In the genomic region with DNA sequence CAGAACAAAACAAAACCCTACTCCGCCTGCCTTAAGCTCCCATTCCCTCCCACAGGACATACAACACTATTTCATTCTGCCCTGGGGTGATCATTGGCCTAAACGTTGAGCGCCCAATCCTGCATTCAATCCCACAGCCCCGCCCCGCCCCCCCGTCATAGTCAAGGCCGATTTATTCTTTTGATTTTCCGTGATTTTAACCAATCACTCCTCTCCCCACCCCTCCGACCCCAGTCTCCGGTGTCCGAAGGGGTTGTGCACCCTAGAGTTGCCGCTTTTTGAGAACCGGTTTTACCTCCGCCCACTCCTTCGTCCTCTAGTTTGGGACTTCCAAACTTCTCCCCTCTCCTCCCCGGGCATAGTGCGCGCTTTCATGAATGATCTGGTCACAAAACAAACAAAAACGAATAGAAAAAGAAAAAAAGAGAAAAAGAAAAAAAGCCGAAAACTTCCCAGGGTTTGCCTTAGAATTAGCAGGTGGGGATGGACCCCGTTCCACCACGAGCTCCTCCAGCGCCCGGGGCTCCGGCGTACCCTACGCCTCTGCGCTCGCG, we compare ENCODE assay signal across 8 cellular contexts. TPM values are rescaled to one million over a fixed set of nuclear protein-coding genes. Genes with fewer than 3 reads are reported as not detected.
DNase-seq lines count a peak whose midpoint lies in the region; ATAC-seq and TF ChIP-seq lines count a peak whose summit lies in the region.

No MANE protein-coding gene starts in this region.

- no peaks in the 10 kb centered on the region for H3K9me3 Mint-ChIP-seq in CD8-positive, alpha-beta T cell
- no peaks in the 10 kb centered on the region for H3K9me3 Mint-ChIP-seq in activated CD4-positive, alpha-beta memory T cell treated with anti-CD3 and anti-CD28 coated beads, Interleukin-2, amount 10 ng/mL, durations not matched to agents 7 days and 5 days

- intact Hi-C loops in CD8-positive, alpha-beta T cell (cut with DNase I, micrococcal nuclease) = loop anchor here (1.0 to 5.0 kb wide), 6 partner anchors 9 to 368 kb away; a partner anchor contains a TSS

- peaks cover 8% of the 10 kb centered on the region for H3K4me1 ChIP-seq in CD8-positive, alpha-beta T cell (ENCODE audit: insufficient read depth, low read length)
- H3K4me1 ChIP-seq in neutrophil (ENCODE audit: control insufficient read depth in 1 of 2, insufficient read depth in 1 of 2, low read depth in 1 of 2, low read length in 1 of 2) = peaks cover 17 to 18% of the 10 kb centered on the region in 2 experiments

- peak overlapping the region; percentile 92 for H3K4me3 Mint-ChIP-seq in CD8-positive, alpha-beta T cell
- H3K4me3 Mint-ChIP-seq in activated CD4-positive, alpha-beta memory T cell treated with anti-CD3 and anti-CD28 coated beads, Interleukin-2, amount 10 ng/mL, durations not matched to agents 7 days and 5 days = peak overlapping the region; percentile 93

- peak overlapping the region; percentile 70 for H3K4me3 ChIP-seq in CD8-positive, alpha-beta T cell (ENCODE audit: low read depth, low read length)
- peak overlapping the region; percentile 59 for H3K4me3 ChIP-seq in HL-60 (replicated peaks; ENCODE audit: insufficient read depth, low read length)
- peak overlapping the region; percentile 77 for H3K4me3 ChIP-seq in neutrophil (ENCODE audit: low read depth in 1 of 2, low read length in 1 of 2)

- ATAC-seq in CD8-positive, alpha-beta T cell = peak; percentile 2
- ATAC-seq in GM19043 (IDR thresholded peaks at IDR 0.05; ENCODE audit: low read depth, unreplicated experiment) (peak; percentile 14), HG02588 (IDR thresholded peaks at IDR 0.05; ENCODE audit: unreplicated experiment) (no peak)

- no peaks in the 10 kb centered on the region for H3K27me3 Mint-ChIP-seq in CD8-positive, alpha-beta T cell (ENCODE audit: low read depth)
- no peaks in the 10 kb centered on the region for H3K27me3 Mint-ChIP-seq in activated CD4-positive, alpha-beta memory T cell treated with anti-CD3 and anti-CD28 coated beads, Interleukin-2, amount 10 ng/mL, durations not matched to agents 7 days and 5 days

- no peaks in the 10 kb centered on the region for H3K9me3 ChIP-seq in CD8-positive, alpha-beta T cell (ENCODE audit: low read length)
- H3K9me3 ChIP-seq in neutrophil = no peaks in the 10 kb centered on the region

- POLR2A ChIA-PET in CD8-positive, alpha-beta T cell (lab: Charles Lee) = interaction anchor here (0.6 to 2.3 kb wide), 10 partner anchors 8 to 1077 kb away, joined by 3 to 21 read pairs (median 6); a partner anchor contains a TSS
- POLR2A ChIA-PET in activated CD4-positive, alpha-beta memory T cell treated with anti-CD3 and anti-CD28 coated beads, Interleukin-2, amount 10 ng/mL, durations not matched to agents 7 days and 5 days (lab: Charles Lee) = interaction anchor here (0.6 to 4.7 kb wide), 15 partner anchors 9 to 297 kb away, joined by 3 to 28 read pairs (median 5); a partner anchor contains a TSS

- no peak for DNase-seq in CD8-positive, alpha-beta T cell
- peak in 1 of 2 experiments; percentile 7 for DNase-seq in HL-60 (ENCODE audit: low read depth in 1 of 2, low spot score in 1 of 2)
- DNase-seq in activated CD4-positive, alpha-beta memory T cell treated with anti-CD3 and anti-CD28 coated beads, Interleukin-2, amount 10 ng/mL, durations not matched to agents 7 days and 5 days = no peak
- peak; percentile 53 for DNase-seq in foreskin melanocyte
- no peak for DNase-seq in NCI-H526 (lab: John Stamatoyannopoulos, UW)

- H3K27me3 ChIP-seq in CD8-positive, alpha-beta T cell (ENCODE audit: insufficient read depth, low read length) = no peaks in the 10 kb centered on the region
- H3K27me3 ChIP-seq in HL-60 (ENCODE audit: insufficient read depth, poor library complexity, severe bottlenecking) (no peaks in the 10 kb centered on the region), neutrophil (no peaks in the 10 kb centered on the region)

- CTCF ChIA-PET in CD8-positive, alpha-beta T cell (lab: Charles Lee) = interaction anchor here (1.4 to 1.7 kb wide), 3 partner anchors 9 to 91 kb away, joined by 3 to 5 read pairs (median 5); a partner anchor contains a TSS
- CTCF ChIA-PET in activated CD4-positive, alpha-beta memory T cell treated with anti-CD3 and anti-CD28 coated beads, Interleukin-2, amount 10 ng/mL, durations not matched to agents 7 days and 5 days (lab: Charles Lee) = interaction anchor here (1.2 to 1.6 kb wide), 2 partner anchors 58 to 156 kb away, joined by 3 read pairs; no protein-coding TSS in a partner anchor

- H3K36me3 ChIP-seq in CD8-positive, alpha-beta T cell (ENCODE audit: insufficient read depth, low read length) = no peaks in the 10 kb centered on the region
- H3K36me3 ChIP-seq in neutrophil = no peaks in the 10 kb centered on the region

- H3K27ac ChIP-seq in CD8-positive, alpha-beta T cell (ENCODE audit: low read depth, low read length) = peak overlapping the region; percentile 80
- peak overlapping the region; percentile 86 for H3K27ac ChIP-seq in HL-60 (replicated peaks)
- peak overlapping the region; percentile 93 for H3K27ac ChIP-seq in neutrophil

- H3K4me1 Mint-ChIP-seq in CD8-positive, alpha-beta T cell (ENCODE audit: low read depth) = peaks cover 19% of the 10 kb centered on the region
- H3K4me1 Mint-ChIP-seq in activated CD4-positive, alpha-beta memory T cell treated with anti-CD3 and anti-CD28 coated beads, Interleukin-2, amount 10 ng/mL, durations not matched to agents 7 days and 5 days = peaks cover 30% of the 10 kb centered on the region

- TF ChIP-seq CTCF in CD8-positive, alpha-beta T cell (IDR thresholded peaks at IDR 0.05) = no peak
- TF ChIP-seq CTCF in HL-60 (IDR thresholded peaks at IDR 0.05; ENCODE audit: insufficient read depth, low read length) (no peak), neutrophil (IDR thresholded peaks at IDR 0.05) (no peak)

- peak overlapping the region; percentile 85 for H3K27ac Mint-ChIP-seq in CD8-positive, alpha-beta T cell
- H3K27ac Mint-ChIP-seq in activated CD4-positive, alpha-beta memory T cell treated with anti-CD3 and anti-CD28 coated beads, Interleukin-2, amount 10 ng/mL, durations not matched to agents 7 days and 5 days = peak overlapping the region; percentile 81

- H3K36me3 Mint-ChIP-seq in CD8-positive, alpha-beta T cell = peaks cover 4% of the 10 kb centered on the region
- peaks cover 9% of the 10 kb centered on the region for H3K36me3 Mint-ChIP-seq in activated CD4-positive, alpha-beta memory T cell treated with anti-CD3 and anti-CD28 coated beads, Interleukin-2, amount 10 ng/mL, durations not matched to agents 7 days and 5 days (ENCODE audit: low read depth)

RNA-seq across cellular contexts. Expression of a gene that starts 0.4 kb away (rescaled TPM):
- total RNA-seq in CD8-positive, alpha-beta T cell = 100 to 1,000 TPM; 101 to 103 TPM
- 10 to 100 TPM; 76.2 to 79.6 TPM for total RNA-seq in activated CD4-positive, alpha-beta memory T cell treated with anti-CD3 and anti-CD28 coated beads, Interleukin-2, amount 10 ng/mL, durations not matched to agents 7 days and 5 days

RNA-seq across cellular contexts. Expression of a gene that starts 8.7 kb away (rescaled TPM):
- 10 to 100 TPM; 33.6 to 34.5 TPM for total RNA-seq in CD8-positive, alpha-beta T cell
- total RNA-seq in activated CD4-positive, alpha-beta memory T cell treated with anti-CD3 and anti-CD28 coated beads, Interleukin-2, amount 10 ng/mL, durations not matched to agents 7 days and 5 days = 10 to 100 TPM; 17.7 to 17.9 TPM

RNA-seq across cellular contexts. Expression of a gene that starts 32.3 kb away (rescaled TPM):
- 10 to 100 TPM; 18.3 to 20.5 TPM for total RNA-seq in CD8-positive, alpha-beta T cell
- total RNA-seq in activated CD4-positive, alpha-beta memory T cell treated with anti-CD3 and anti-CD28 coated beads, Interleukin-2, amount 10 ng/mL, durations not matched to agents 7 days and 5 days = 10 to 100 TPM; 13.8 to 14.7 TPM
